13 cellular contexts compared by ENCODE assay signal in genomic region chr16:66958857-66959644, GRCh38. TPM values are rescaled to one million over a fixed set of nuclear protein-coding genes. Genes with fewer than 3 reads are reported as not detected.
"Had no signal": no experiment of that assay in that cellular context is flagged by ENCODE, and none has a peak within 500 bp of the region (broad histone marks: within the 10 kb centered on the region; RNA-seq: fewer than 3 reads in every experiment).

No MANE protein-coding gene starts in this region.

- H3K4me1 ChIP-seq: right atrium auricular region, SJSA1, tibial artery had no signal

- ATAC-seq: effector memory CD8-positive, alpha-beta T cell had no signal

- H3K9me3 Mint-ChIP-seq: activated CD4-positive, alpha-beta T cell treated with anti-CD3 and anti-CD28 coated beads, Interleukin-2, amount 10 ng/mL, durations not matched to agents 24 days and 14 days; effector memory CD8-positive, alpha-beta T cell; neural crest cell had no signal

- H3K27me3 ChIP-seq: cardiac muscle cell, ovary, right atrium auricular region, SJSA1 had no signal

- H3K9me3 ChIP-seq: ovary, right atrium auricular region, SJSA1, tibial artery had no signal

- FAIRE-seq: small intestine had no signal

- H3K4me3 ChIP-seq: cardiac muscle cell, coronary artery, ovary, right atrium auricular region, SJSA1, tibial artery had no signal

- H3K36me3 ChIP-seq: cardiac muscle cell, ovary, right atrium auricular region, SJSA1, tibial artery had no signal

- H3K27ac ChIP-seq: cardiac muscle cell, ovary, right atrium auricular region, SJSA1, tibial artery had no signal

- H3K27me3 Mint-ChIP-seq: activated CD4-positive, alpha-beta T cell treated with anti-CD3 and anti-CD28 coated beads, Interleukin-2, amount 10 ng/mL, durations not matched to agents 24 days and 14 days had no signal

- H3K4me3 Mint-ChIP-seq: activated CD4-positive, alpha-beta T cell treated with anti-CD3 and anti-CD28 coated beads, Interleukin-2, amount 10 ng/mL, durations not matched to agents 24 days and 14 days; effector memory CD8-positive, alpha-beta T cell; neural crest cell had no signal

- DNase-seq: activated CD4-positive, alpha-beta T cell treated with anti-CD3 and anti-CD28 coated beads, Interleukin-2, amount 10 ng/mL, durations not matched to agents 24 days and 14 days; activated naive CD4-positive, alpha-beta T cell treated with Interleukin-2 at 50 U/mL for 16 hours; activated T-cell treated with anti-CD3 and anti-CD28 coated beads, Interleukin-2, amount 50 U/mL, for 48 hours; effector memory CD8-positive, alpha-beta T cell; ovary; small intestine had no signal

RNA-seq across cellular contexts. Expression of gene CES3, which starts 2.0 kb away (rescaled TPM):
- total RNA-seq: kidney epithelial cell, SJSA1 had no signal

RNA-seq across cellular contexts. Expression of gene CES4A, which starts 29.3 kb away (rescaled TPM):
- total RNA-seq: SJSA1 had no signal
